1 cellular context compared by ENCODE assay signal in genomic region chrX:49231333-49232000, GRCh38.
TF ChIP-seq lines count a peak whose summit lies in the region.

No MANE protein-coding gene starts in this region.

TF ChIP-seq in HepG2, 621 proteins besides CTCF, POLR2A, EP300 and RAD21:
- TF ChIP-seq HNRNPLL (IDR thresholded peaks at IDR 0.05; ENCODE audit: low read depth, low read length, poor library complexity, severe bottlenecking) (no peak), ATF7-NPFF (CRISPR knock-in tag; IDR thresholded peaks at IDR 0.05; ENCODE audit: low read depth) (no peak)
TF ChIP-seq in HepG2: peak in this region for 0.
